1 cellular context compared by ENCODE assay signal in the genomic region with DNA sequence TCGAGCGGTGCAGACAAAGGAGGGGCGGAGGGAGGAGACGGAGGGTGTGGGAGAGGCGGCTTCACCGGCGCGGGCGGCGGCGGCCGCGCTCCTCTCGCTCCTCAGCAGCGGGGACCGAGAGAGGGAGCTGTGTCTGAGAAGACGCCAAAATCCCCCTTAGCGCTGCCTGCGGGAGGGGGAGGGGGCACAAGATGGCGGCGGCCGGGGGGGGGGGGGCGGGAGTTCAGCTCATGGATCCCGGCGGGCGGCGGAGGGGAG.
TF ChIP-seq lines count a peak whose summit lies in the region.

No MANE protein-coding gene starts in this region.

TF ChIP-seq in HepG2, 621 proteins besides CTCF, POLR2A, EP300 and RAD21 (continued from another document and continues in another):
- TF ChIP-seq, protein P1, sequence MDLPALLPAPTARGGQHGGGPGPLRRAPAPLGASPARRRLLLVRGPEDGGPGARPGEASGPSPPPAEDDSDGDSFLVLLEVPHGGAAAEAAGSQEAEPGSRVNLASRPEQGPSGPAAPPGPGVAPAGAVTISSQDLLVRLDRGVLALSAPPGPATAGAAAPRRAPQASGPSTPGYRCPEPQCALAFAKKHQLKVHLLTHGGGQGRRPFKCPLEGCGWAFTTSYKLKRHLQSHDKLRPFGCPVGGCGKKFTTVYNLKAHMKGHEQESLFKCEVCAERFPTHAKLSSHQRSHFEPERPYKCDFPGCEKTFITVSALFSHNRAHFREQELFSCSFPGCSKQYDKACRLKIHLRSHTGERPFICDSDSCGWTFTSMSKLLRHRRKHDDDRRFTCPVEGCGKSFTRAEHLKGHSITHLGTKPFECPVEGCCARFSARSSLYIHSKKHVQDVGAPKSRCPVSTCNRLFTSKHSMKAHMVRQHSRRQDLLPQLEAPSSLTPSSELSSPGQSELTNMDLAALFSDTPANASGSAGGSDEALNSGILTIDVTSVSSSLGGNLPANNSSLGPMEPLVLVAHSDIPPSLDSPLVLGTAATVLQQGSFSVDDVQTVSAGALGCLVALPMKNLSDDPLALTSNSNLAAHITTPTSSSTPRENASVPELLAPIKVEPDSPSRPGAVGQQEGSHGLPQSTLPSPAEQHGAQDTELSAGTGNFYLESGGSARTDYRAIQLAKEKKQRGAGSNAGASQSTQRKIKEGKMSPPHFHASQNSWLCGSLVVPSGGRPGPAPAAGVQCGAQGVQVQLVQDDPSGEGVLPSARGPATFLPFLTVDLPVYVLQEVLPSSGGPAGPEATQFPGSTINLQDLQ (CRISPR knock-in tag; IDR thresholded peaks at IDR 0.05), result no peak
- TF ChIP-seq, protein P2, sequence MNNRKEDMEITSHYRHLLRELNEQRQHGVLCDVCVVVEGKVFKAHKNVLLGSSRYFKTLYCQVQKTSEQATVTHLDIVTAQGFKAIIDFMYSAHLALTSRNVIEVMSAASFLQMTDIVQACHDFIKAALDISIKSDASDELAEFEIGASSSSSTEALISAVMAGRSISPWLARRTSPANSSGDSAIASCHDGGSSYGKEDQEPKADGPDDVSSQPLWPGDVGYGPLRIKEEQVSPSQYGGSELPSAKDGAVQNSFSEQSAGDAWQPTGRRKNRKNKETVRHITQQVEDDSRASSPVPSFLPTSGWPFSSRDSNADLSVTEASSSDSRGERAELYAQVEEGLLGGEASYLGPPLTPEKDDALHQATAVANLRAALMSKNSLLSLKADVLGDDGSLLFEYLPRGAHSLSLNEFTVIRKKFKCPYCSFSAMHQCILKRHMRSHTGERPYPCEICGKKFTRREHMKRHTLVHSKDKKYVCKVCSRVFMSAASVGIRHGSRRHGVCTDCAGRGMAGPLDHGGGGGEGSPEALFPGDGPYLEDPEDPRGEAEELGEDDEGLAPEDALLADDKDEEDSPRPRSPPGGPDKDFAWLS (CRISPR knock-in tag; IDR thresholded peaks at IDR 0.05; ENCODE audit: borderline replicate concordance), result no peak
- TF ChIP-seq BRD4 (CRISPR knock-in tag; IDR thresholded peaks at IDR 0.05) (0 out of 2 replicates have a peak, but pooled peaks have one; percentile 6), TRIM24 (CRISPR knock-in tag; IDR thresholded peaks at IDR 0.05) (no peak), ZNF20 (CRISPR knock-in tag; IDR thresholded peaks at IDR 0.05) (no peak), ARNT2 (CRISPR knock-in tag; IDR thresholded peaks at IDR 0.05; ENCODE audit: low read depth) (no peak), ZNF510 (CRISPR knock-in tag; IDR thresholded peaks at IDR 0.05; ENCODE audit: low read depth) (no peak), PHF8 (CRISPR knock-in tag; IDR thresholded peaks at IDR 0.05) (peak; percentile 40; the same call in 1 of the 2 replicates), GATAD1 (CRISPR knock-in tag; IDR thresholded peaks at IDR 0.05) (no peak), MYC (CRISPR knock-in tag; IDR thresholded peaks at IDR 0.05; ENCODE audit: borderline replicate concordance) (peak; percentile 14; the same call in 1 of the 2 replicates), CAMTA2 (CRISPR knock-in tag; IDR thresholded peaks at IDR 0.05; ENCODE audit: borderline replicate concordance) (no peak), ZNF367 (CRISPR knock-in tag; IDR thresholded peaks at IDR 0.05; ENCODE audit: borderline replicate concordance) (no peak), KDM5B (CRISPR knock-in tag; IDR thresholded peaks at IDR 0.05; ENCODE audit: borderline replicate concordance) (no peak), RFXAP (CRISPR knock-in tag; IDR thresholded peaks at IDR 0.05; ENCODE audit: borderline replicate concordance) (no peak), ZNF383 (CRISPR knock-in tag; IDR thresholded peaks at IDR 0.05; ENCODE audit: borderline replicate concordance) (no peak), SRF (IDR thresholded peaks at IDR 0.05; ENCODE audit: low read depth, low read length) (no peak), ZNF549 (CRISPR knock-in tag; IDR thresholded peaks at IDR 0.05) (no peak), PTBP1 (IDR thresholded peaks at IDR 0.05; ENCODE audit: low read depth, low read length, poor library complexity, severe bottlenecking) (no peak), TBL1XR1 (IDR thresholded peaks at IDR 0.05; ENCODE audit: borderline replicate concordance, low read length, partially characterized antibody) (no peak), ZNF329 (CRISPR knock-in tag; IDR thresholded peaks at IDR 0.05; ENCODE audit: low read depth) (peak; percentile 10; the same call in 1 of the 2 replicates), ZNF709 (CRISPR knock-in tag; IDR thresholded peaks at IDR 0.05) (peak; percentile 10; the same call in 1 of the 2 replicates), BORCS8-MEF2B (CRISPR knock-in tag; IDR thresholded peaks at IDR 0.05) (no peak), ZNF629 (CRISPR knock-in tag; conservative IDR thresholded peaks at IDR 0.05) (no peak), NRL (CRISPR knock-in tag; IDR thresholded peaks at IDR 0.05; ENCODE audit: borderline replicate concordance) (no peak; the same call in 1 of the 2 replicates), SAP130 (CRISPR knock-in tag; IDR thresholded peaks at IDR 0.05; ENCODE audit: low read depth) (no peak), ZNF138 (CRISPR knock-in tag; IDR thresholded peaks at IDR 0.05; ENCODE audit: low read depth) (no peak), RARA (CRISPR knock-in tag; IDR thresholded peaks at IDR 0.05) (no peak), ZNF562 (CRISPR knock-in tag; IDR thresholded peaks at IDR 0.05; ENCODE audit: borderline replicate concordance) (no peak), ZNF232 (CRISPR knock-in tag; IDR thresholded peaks at IDR 0.05; ENCODE audit: borderline replicate concordance) (no peak), ZNF10 (CRISPR knock-in tag; IDR thresholded peaks at IDR 0.05; ENCODE audit: borderline replicate concordance, low read depth) (no peak), MXI1 (IDR thresholded peaks at IDR 0.05; ENCODE audit: borderline replicate concordance, low read depth, low read length) (0 out of 3 replicates have a peak, but pooled peaks have one; percentile 30), NCOA1 (CRISPR knock-in tag; IDR thresholded peaks at IDR 0.05) (no peak)
- TF ChIP-seq, protein P3, sequence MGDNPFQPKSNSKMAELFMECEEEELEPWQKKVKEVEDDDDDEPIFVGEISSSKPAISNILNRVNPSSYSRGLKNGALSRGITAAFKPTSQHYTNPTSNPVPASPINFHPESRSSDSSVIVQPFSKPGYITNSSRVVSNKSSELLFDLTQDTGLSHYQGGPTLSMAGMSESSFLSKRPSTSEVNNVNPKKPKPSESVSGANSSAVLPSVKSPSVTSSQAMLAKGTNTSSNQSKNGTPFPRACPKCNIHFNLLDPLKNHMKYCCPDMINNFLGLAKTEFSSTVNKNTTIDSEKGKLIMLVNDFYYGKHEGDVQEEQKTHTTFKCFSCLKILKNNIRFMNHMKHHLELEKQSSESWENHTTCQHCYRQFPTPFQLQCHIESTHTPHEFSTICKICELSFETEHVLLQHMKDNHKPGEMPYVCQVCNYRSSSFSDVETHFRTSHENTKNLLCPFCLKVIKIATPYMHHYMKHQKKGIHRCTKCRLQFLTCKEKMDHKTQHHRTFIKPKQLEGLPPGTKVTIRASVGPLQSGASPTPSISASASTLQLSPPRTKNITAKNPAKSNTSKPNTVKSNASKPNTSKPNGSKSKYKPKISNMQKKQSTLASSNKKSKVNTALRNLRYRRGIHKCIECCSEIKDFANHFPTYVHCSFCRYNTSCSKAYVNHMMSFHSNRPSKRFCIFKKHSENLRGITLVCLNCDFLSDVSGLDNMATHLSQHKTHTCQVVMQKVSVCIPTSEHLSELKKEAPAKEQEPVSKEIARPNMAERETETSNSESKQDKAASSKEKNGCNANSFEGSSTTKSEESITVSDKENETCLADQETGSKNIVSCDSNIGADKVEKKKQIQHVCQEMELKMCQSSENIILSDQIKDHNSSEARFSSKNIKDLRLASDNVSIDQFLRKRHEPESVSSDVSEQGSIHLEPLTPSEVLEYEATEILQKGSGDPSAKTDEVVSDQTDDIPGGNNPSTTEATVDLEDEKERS (CRISPR knock-in tag; IDR thresholded peaks at IDR 0.05), result no peak; the same call in 1 of the 2 replicates
- TF ChIP-seq, protein P4, sequence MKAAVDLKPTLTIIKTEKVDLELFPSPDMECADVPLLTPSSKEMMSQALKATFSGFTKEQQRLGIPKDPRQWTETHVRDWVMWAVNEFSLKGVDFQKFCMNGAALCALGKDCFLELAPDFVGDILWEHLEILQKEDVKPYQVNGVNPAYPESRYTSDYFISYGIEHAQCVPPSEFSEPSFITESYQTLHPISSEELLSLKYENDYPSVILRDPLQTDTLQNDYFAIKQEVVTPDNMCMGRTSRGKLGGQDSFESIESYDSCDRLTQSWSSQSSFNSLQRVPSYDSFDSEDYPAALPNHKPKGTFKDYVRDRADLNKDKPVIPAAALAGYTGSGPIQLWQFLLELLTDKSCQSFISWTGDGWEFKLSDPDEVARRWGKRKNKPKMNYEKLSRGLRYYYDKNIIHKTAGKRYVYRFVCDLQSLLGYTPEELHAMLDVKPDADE (CRISPR knock-in tag; IDR thresholded peaks at IDR 0.05), result peak; percentile 83; the same call in 1 of the 2 replicates
- TF ChIP-seq, protein P5, sequence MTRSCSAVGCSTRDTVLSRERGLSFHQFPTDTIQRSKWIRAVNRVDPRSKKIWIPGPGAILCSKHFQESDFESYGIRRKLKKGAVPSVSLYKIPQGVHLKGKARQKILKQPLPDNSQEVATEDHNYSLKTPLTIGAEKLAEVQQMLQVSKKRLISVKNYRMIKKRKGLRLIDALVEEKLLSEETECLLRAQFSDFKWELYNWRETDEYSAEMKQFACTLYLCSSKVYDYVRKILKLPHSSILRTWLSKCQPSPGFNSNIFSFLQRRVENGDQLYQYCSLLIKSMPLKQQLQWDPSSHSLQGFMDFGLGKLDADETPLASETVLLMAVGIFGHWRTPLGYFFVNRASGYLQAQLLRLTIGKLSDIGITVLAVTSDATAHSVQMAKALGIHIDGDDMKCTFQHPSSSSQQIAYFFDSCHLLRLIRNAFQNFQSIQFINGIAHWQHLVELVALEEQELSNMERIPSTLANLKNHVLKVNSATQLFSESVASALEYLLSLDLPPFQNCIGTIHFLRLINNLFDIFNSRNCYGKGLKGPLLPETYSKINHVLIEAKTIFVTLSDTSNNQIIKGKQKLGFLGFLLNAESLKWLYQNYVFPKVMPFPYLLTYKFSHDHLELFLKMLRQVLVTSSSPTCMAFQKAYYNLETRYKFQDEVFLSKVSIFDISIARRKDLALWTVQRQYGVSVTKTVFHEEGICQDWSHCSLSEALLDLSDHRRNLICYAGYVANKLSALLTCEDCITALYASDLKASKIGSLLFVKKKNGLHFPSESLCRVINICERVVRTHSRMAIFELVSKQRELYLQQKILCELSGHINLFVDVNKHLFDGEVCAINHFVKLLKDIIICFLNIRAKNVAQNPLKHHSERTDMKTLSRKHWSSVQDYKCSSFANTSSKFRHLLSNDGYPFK (CRISPR knock-in tag; IDR thresholded peaks at IDR 0.05; ENCODE audit: borderline replicate concordance), result 0 out of 2 replicates have a peak, but pooled peaks have one; percentile 34
- TF ChIP-seq, protein P6, sequence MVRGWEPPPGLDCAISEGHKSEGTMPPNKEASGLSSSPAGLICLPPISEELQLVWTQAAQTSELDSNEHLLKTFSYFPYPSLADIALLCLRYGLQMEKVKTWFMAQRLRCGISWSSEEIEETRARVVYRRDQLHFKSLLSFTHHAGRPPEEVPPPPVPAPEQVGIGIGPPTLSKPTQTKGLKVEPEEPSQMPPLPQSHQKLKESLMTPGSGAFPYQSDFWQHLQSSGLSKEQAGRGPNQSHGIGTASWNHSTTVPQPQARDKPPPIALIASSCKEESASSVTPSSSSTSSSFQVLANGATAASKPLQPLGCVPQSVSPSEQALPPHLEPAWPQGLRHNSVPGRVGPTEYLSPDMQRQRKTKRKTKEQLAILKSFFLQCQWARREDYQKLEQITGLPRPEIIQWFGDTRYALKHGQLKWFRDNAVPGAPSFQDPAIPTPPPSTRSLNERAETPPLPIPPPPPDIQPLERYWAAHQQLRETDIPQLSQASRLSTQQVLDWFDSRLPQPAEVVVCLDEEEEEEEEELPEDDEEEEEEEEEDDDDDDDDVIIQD (CRISPR knock-in tag; IDR thresholded peaks at IDR 0.05; ENCODE audit: low read depth), result no peak
- TF ChIP-seq, protein P7, sequence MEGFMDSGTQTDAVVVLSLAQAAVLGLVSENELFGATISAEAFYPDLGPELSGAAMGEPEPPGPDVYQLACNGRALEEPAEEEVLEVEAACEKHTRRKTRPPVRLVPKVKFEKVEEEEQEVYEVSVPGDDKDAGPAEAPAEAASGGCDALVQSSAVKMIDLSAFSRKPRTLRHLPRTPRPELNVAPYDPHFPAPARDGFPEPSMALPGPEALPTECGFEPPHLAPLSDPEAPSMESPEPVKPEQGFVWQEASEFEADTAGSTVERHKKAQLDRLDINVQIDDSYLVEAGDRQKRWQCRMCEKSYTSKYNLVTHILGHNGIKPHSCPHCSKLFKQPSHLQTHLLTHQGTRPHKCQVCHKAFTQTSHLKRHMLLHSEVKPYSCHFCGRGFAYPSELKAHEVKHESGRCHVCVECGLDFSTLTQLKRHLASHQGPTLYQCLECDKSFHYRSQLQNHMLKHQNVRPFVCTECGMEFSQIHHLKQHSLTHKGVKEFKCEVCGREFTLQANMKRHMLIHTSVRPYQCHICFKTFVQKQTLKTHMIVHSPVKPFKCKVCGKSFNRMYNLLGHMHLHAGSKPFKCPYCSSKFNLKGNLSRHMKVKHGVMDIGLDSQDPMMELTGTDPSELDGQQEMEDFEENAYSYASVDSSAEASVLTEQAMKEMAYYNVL (CRISPR knock-in tag; IDR thresholded peaks at IDR 0.05; ENCODE audit: borderline replicate concordance), result no peak
- TF ChIP-seq, protein P8, sequence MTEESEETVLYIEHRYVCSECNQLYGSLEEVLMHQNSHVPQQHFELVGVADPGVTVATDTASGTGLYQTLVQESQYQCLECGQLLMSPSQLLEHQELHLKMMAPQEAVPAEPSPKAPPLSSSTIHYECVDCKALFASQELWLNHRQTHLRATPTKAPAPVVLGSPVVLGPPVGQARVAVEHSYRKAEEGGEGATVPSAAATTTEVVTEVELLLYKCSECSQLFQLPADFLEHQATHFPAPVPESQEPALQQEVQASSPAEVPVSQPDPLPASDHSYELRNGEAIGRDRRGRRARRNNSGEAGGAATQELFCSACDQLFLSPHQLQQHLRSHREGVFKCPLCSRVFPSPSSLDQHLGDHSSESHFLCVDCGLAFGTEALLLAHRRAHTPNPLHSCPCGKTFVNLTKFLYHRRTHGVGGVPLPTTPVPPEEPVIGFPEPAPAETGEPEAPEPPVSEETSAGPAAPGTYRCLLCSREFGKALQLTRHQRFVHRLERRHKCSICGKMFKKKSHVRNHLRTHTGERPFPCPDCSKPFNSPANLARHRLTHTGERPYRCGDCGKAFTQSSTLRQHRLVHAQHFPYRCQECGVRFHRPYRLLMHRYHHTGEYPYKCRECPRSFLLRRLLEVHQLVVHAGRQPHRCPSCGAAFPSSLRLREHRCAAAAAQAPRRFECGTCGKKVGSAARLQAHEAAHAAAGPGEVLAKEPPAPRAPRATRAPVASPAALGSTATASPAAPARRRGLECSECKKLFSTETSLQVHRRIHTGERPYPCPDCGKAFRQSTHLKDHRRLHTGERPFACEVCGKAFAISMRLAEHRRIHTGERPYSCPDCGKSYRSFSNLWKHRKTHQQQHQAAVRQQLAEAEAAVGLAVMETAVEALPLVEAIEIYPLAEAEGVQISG (CRISPR knock-in tag; IDR thresholded peaks at IDR 0.05), result no peak
